Comparison of ENCODE assay signal across 1 cellular context in genomic region chr5:107941036-107941435, GRCh38.
TF ChIP-seq lines count a peak whose summit lies in the region.

No MANE protein-coding gene starts in this region.

TF ChIP-seq in HepG2, 621 proteins besides CTCF, POLR2A, EP300 and RAD21 (continued from another document):
- TF ChIP-seq GMEB2 (CRISPR knock-in tag; IDR thresholded peaks at IDR 0.05; ENCODE audit: low read depth) (no peak), THAP7 (CRISPR knock-in tag; IDR thresholded peaks at IDR 0.05) (no peak), ELF4 (CRISPR knock-in tag; IDR thresholded peaks at IDR 0.05; ENCODE audit: borderline replicate concordance) (no peak), SP140L (CRISPR knock-in tag; IDR thresholded peaks at IDR 0.05; ENCODE audit: borderline replicate concordance) (no peak), ATF7 (IDR thresholded peaks at IDR 0.05) (peak; percentile 30; the same call in 1 of the 2 replicates), ATF7 (CRISPR knock-in tag; IDR thresholded peaks at IDR 0.05) (no peak), DDIT3 (CRISPR knock-in tag; IDR thresholded peaks at IDR 0.05) (no peak), GZF1 (CRISPR knock-in tag; IDR thresholded peaks at IDR 0.05) (no peak), ARNT (IDR thresholded peaks at IDR 0.05) (no peak)
